ENCODE assay signal across 8 cellular contexts in the genomic region with DNA sequence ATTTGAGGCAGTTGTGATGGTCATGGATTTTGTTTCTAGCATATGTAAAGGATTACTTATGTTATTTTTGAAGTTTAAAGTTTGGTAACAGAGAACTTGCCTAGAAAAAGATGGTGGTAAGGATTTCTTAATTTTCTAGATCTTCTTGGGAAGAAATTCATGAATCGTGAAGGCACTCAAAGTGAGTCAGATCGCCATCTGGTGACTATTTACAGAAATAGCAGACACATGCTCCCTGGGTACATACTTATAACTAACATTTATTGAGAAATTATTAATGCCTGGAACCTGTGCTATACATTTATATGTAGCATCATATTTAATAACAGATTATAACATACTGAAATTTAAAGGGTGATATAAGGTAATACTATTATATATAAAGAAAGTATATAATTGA.
DNase-seq lines count a peak whose midpoint lies in the region; ATAC-seq and TF ChIP-seq lines count a peak whose summit lies in the region.

No MANE protein-coding gene starts in this region.

- TF ChIP-seq CTCF in A673 (conservative IDR thresholded peaks at IDR 0.05; ENCODE audit: low read depth, low read length) (0 out of 2 replicates have a peak, but pooled peaks have one; percentile 24), fibroblast of the aortic adventitia (IDR thresholded peaks at IDR 0.05; ENCODE audit: insufficient read depth, low read length) (peak; percentile 15), mesothelial cell of epicardium (IDR thresholded peaks at IDR 0.05; ENCODE audit: unreplicated experiment) (no peak)

- no peaks in the 10 kb centered on the region for H3K9me3 ChIP-seq in A673 (ENCODE audit: low read depth, low read length, poor library complexity, severe bottlenecking)

- no peaks in the 10 kb centered on the region for H3K36me3 ChIP-seq in A673 (ENCODE audit: insufficient read depth, low read length, poor library complexity, severe bottlenecking)
- no peaks in the 10 kb centered on the region for H3K36me3 ChIP-seq in H7 (replicated peaks; ENCODE audit: control insufficient read depth, insufficient read depth, low read length)

- H3K36me3 Mint-ChIP-seq in mesothelial cell of epicardium = no peaks in the 10 kb centered on the region
- H3K36me3 Mint-ChIP-seq in activated T-cell treated with anti-CD3 and anti-CD28 coated beads, Interleukin-2, amount 50 U/mL, for 24 hours (ENCODE audit: low read depth) = no peaks in the 10 kb centered on the region

- no peak overlapping the region for H3K4me3 ChIP-seq in A673 (ENCODE audit: low read depth, low read length, poor library complexity, severe bottlenecking)
- H3K4me3 ChIP-seq in H7 (ENCODE audit: insufficient read depth, low read depth, low read length) = no peak overlapping the region
- no peak overlapping the region for H3K4me3 ChIP-seq in fibroblast of the aortic adventitia (ENCODE audit: low read depth, low read length)

- H3K4me3 Mint-ChIP-seq in mesothelial cell of epicardium = no peak overlapping the region
- no peak overlapping the region for H3K4me3 Mint-ChIP-seq in activated T-cell treated with anti-CD3 and anti-CD28 coated beads, Interleukin-2, amount 50 U/mL, for 24 hours

- no peaks in the 10 kb centered on the region for H3K4me1 ChIP-seq in A673 (ENCODE audit: insufficient read depth, low read length, poor library complexity, severe bottlenecking)

- peaks cover 12% of the 10 kb centered on the region for H3K9me3 Mint-ChIP-seq in mesothelial cell of epicardium
- peaks cover 27% of the 10 kb centered on the region for H3K9me3 Mint-ChIP-seq in activated T-cell treated with anti-CD3 and anti-CD28 coated beads, Interleukin-2, amount 50 U/mL, for 24 hours

- intact Hi-C loops in A673 (cut with micrococcal nuclease; ENCODE audit: unreplicated experiment) = no loop called here

- H3K4me1 Mint-ChIP-seq in mesothelial cell of epicardium = no peaks in the 10 kb centered on the region
- no peaks in the 10 kb centered on the region for H3K4me1 Mint-ChIP-seq in activated T-cell treated with anti-CD3 and anti-CD28 coated beads, Interleukin-2, amount 50 U/mL, for 24 hours (ENCODE audit: low read depth)

- CTCF ChIA-PET in A673 (lab: Charles Lee) = no interaction called here

- DNase-seq in A673 (ENCODE audit: low spot score) = peak; percentile 1
- DNase-seq in H7 = peak; percentile 7
- DNase-seq in OCI-M1 (lab: John Stamatoyannopoulos, UW) = peak; percentile 89
- DNase-seq in fibroblast of the aortic adventitia (ENCODE audit: low read depth) = peak; percentile 10
- DNase-seq in occipital lobe (lab: John Stamatoyannopoulos, UW) = no peak
- no peak for DNase-seq in mesothelial cell of epicardium (ENCODE audit: low spot score in 2 of 2, unreplicated experiment in 2 of 2)
- no peak for DNase-seq in activated T-cell treated with anti-CD3 and anti-CD28 coated beads, Interleukin-2, amount 50 U/mL, for 24 hours

- ATAC-seq in HG02759 (IDR thresholded peaks at IDR 0.05; ENCODE audit: unreplicated experiment) = no peak

- no peaks in the 10 kb centered on the region for H3K27me3 Mint-ChIP-seq in mesothelial cell of epicardium (ENCODE audit: low read depth)
- H3K27me3 Mint-ChIP-seq in activated T-cell treated with anti-CD3 and anti-CD28 coated beads, Interleukin-2, amount 50 U/mL, for 24 hours = no peaks in the 10 kb centered on the region

- BruUV-seq in A673 (replicated peaks; lab: Mats Ljungman, UMichigan) = no TSS peak

- no peaks in the 10 kb centered on the region for H3K27me3 ChIP-seq in A673 (replicated peaks; ENCODE audit: insufficient read depth, low read depth, low read length, poor library complexity)
- H3K27me3 ChIP-seq in H7 (ENCODE audit: control insufficient read depth, insufficient read depth, low read length) = no peaks in the 10 kb centered on the region

- no peak overlapping the region for H3K27ac ChIP-seq in A673 (ENCODE audit: low read depth, low read length, poor library complexity, severe bottlenecking)

- POLR2A ChIA-PET in A673 (lab: Charles Lee; ENCODE audit: low non-redundant PET) = no interaction called here

- no peak overlapping the region for H3K27ac Mint-ChIP-seq in mesothelial cell of epicardium
- H3K27ac Mint-ChIP-seq in activated T-cell treated with anti-CD3 and anti-CD28 coated beads, Interleukin-2, amount 50 U/mL, for 24 hours = no peak overlapping the region

Comparison
In these comparisons a context has a peak if more than half of its experiments do, and no peak if none do; other contexts are left out.
1. DNase-seq: peak in A673 (single experiment), H7 (single experiment), OCI-M1 (single experiment) and fibroblast of the aortic adventitia (single experiment); none in occipital lobe (single experiment), mesothelial cell of epicardium (0 of 2) and activated T-cell treated with anti-CD3 and anti-CD28 coated beads, Interleukin-2, amount 50 U/mL, for 24 hours (single experiment).